ENCODE assay signal across 28 cellular contexts in the genomic region with DNA sequence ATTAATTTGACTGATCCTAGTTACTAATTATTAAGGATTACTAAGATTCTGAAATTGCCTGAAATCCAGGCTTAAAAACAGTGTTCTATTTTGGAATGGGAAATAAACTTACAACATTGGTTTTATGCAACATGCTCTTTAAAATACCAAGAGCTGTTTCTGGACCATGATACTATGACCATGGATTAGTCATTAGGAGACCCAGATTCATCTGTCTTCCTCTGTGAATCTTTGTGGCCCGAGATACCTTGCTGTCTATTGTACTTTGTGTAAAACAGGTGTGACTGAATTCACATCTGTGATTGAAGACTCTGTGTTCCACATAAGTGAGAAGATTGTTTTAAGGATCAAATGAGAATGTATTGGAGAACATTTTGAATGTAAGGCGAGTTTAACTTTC.
"Had no signal": no experiment of that assay in that cellular context is flagged by ENCODE, and none has a peak within 500 bp of the region (broad histone marks: within the 10 kb centered on the region; RNA-seq: fewer than 3 reads in every experiment).

No MANE protein-coding gene starts in this region.

- H3K4me1 ChIP-seq: esophagus muscularis mucosa, gastroesophageal sphincter, heart right ventricle had no signal

- ATAC-seq: activated CD4-positive, alpha-beta T cell treated with anti-CD3 and anti-CD28 coated beads for 36 hours; activated T-helper 17 cell treated with anti-CD3 and anti-CD28 coated beads, Interleukin-2, amount 50 U/mL, for 72 hours; effector memory CD8-positive, alpha-beta T cell; gastroesophageal sphincter; heart right ventricle had no signal

- H3K27me3 ChIP-seq: brain microvascular endothelial cell, esophagus muscularis mucosa, gastroesophageal sphincter, heart right ventricle had no signal

- H3K4me3 ChIP-seq: esophagus muscularis mucosa, gastroesophageal sphincter, heart right ventricle had no signal

- H3K27ac ChIP-seq: brain microvascular endothelial cell, esophagus muscularis mucosa, gastroesophageal sphincter, heart right ventricle had no signal

- H3K36me3 ChIP-seq: brain microvascular endothelial cell, esophagus muscularis mucosa, gastroesophageal sphincter, heart right ventricle had no signal

- DNase-seq: activated CD4-positive, alpha-beta memory T cell treated with anti-CD3 and anti-CD28 coated beads, Interleukin-2, amount 10 ng/mL, durations not matched to agents 7 days and 5 days; activated CD4-positive, alpha-beta T cell treated with anti-CD3 and anti-CD28 coated beads for 36 hours; activated CD4-positive, alpha-beta T cell treated with anti-CD3 and anti-CD28 coated beads, Interleukin-2, amount 10 ng/mL, durations not matched to agents 7 days and 5 days; activated CD4-positive, alpha-beta T cell treated with anti-CD3 and anti-CD28 coated beads, Interleukin-2, amount 50 U/mL, for 4 hours; activated CD4-positive, CD25-positive, alpha-beta regulatory T cell; activated CD4-positive, CD25-positive, alpha-beta regulatory T cell treated with anti-CD3 and anti-CD28 coated beads, Interleukin-2, amount 50 U/mL, for 72 hours; activated CD8-positive, alpha-beta memory T cell treated with anti-CD3 and anti-CD28 coated beads, Interleukin-2, amount 50 U/mL, for 48 hours; activated effector memory CD4-positive, alpha-beta T cell treated with Interleukin-2 at 50 U/mL for 16 hours; activated gamma-delta T cell treated with Interleukin-2 at 50 U/mL for 16 hours; activated naive CD4-positive, alpha-beta T cell treated with anti-CD3 and anti-CD28 coated beads, Interleukin-2, amount 50 U/mL, for 16 hours; activated naive CD4-positive, alpha-beta T cell treated with Interleukin-2 at 50 U/mL for 16 hours; activated T-cell treated with anti-CD3 and anti-CD28 coated beads for 4 hours; activated T-cell treated with anti-CD3 and anti-CD28 coated beads, Interleukin-2, amount 50 U/mL, for 24 hours; amniotic stem cell; anterior cingulate cortex; caudate nucleus; cortex of kidney; dermis blood vessel endothelial cell; effector CD4-positive, alpha-beta T cell; effector memory CD8-positive, alpha-beta T cell; erythroblast; foreskin melanocyte; heart right ventricle; T-helper 2 cell had no signal
